1 cellular context compared by ENCODE assay signal in genomic region chr6:163413345-163414116, GRCh38.
TF ChIP-seq lines count a peak whose summit lies in the region.

No MANE protein-coding gene starts in this region.

TF ChIP-seq in IMR-90, 13 proteins besides CTCF, POLR2A, EP300 and RAD21 (continued from another document):
- TF ChIP-seq MXI1 (IDR thresholded peaks at IDR 0.05; ENCODE audit: borderline replicate concordance, low read depth, low read length) (peak; percentile 27), CHD1 (IDR thresholded peaks at IDR 0.05; ENCODE audit: low read depth, low read length) (no peak)
